16 cellular contexts compared by ENCODE assay signal in genomic region chr16:12141073-12141472, GRCh38.
DNase-seq lines count a peak whose midpoint lies in the region; ATAC-seq, FAIRE-seq and TF ChIP-seq lines count a peak whose summit lies in the region.
"Had no signal": no experiment of that assay in that cellular context is flagged by ENCODE, and none has a peak within 500 bp of the region (broad histone marks: within the 10 kb centered on the region; RNA-seq: fewer than 3 reads in every experiment).

No MANE protein-coding gene starts in this region.

- H3K36me3 Mint-ChIP-seq in activated CD4-positive, alpha-beta T cell treated with anti-CD3 and anti-CD28 coated beads for 36 hours (ENCODE audit: low read depth), result peaks cover 7% of the 10 kb centered on the region

- CTCF ChIA-PET in activated CD4-positive, alpha-beta T cell treated with anti-CD3 and anti-CD28 coated beads for 36 hours (lab: Charles Lee), result no interaction called here
- CTCF ChIA-PET in HepG2 (lab: Yijun Ruan, JAX; ENCODE audit: low intra/inter-chr PET ratio, low total read pairs), result no interaction called here

- H3K27ac ChIP-seq in HepG2 (ENCODE audit: extremely low read length, insufficient read depth, low read length) (no peak overlapping the region), right lobe of liver (no peak overlapping the region), subcutaneous abdominal adipose tissue (ENCODE audit: low read depth, low read length) (peak overlapping the region; percentile 6)
- H3K27ac ChIP-seq: 22Rv1; BLaER1 treated with 17β-estradiol and CSF1 and Interleukin-3, amounts not matched to agents 10 nM and 100 nM; PC-9 had no signal

- H3K9me3 Mint-ChIP-seq in activated CD4-positive, alpha-beta T cell treated with anti-CD3 and anti-CD28 coated beads for 36 hours (ENCODE audit: low read depth), result no peaks in the 10 kb centered on the region

- intact Hi-C loops in activated CD4-positive, alpha-beta T cell treated with anti-CD3 and anti-CD28 coated beads for 36 hours (cut with DNase I, micrococcal nuclease), result no loop called here
- intact Hi-C loops in HepG2 (cut with micrococcal nuclease; ENCODE audit: unreplicated experiment), result no loop called here
- intact Hi-C loops in right lobe of liver (cut with DNase I), result no loop called here

- peak; percentile 75 for ATAC-seq in activated CD4-positive, alpha-beta T cell treated with anti-CD3 and anti-CD28 coated beads for 36 hours
- ATAC-seq in HepG2 (no peak), right lobe of liver (no peak), esophagus mucosa (peak; percentile 65), HG03457 (IDR thresholded peaks at IDR 0.05; ENCODE audit: unreplicated experiment) (no peak)

- H3K4me2 ChIP-seq in HepG2 (ENCODE audit: low read depth, low read length), result no peak overlapping the region
- H3K4me2 ChIP-seq: BLaER1 treated with 17β-estradiol and CSF1 and Interleukin-3, amounts not matched to agents 10 nM and 100 nM; PC-9 had no signal

- FAIRE-seq in HepG2 (lab: Jason Lieb, UNC), result peak; percentile 42
- FAIRE-seq: H1 had no signal

- H2AFZ ChIP-seq in HepG2 (ENCODE audit: low read length), result no peak overlapping the region
- H2AFZ ChIP-seq: PC-9 had no signal

- WGBS in HepG2 (ENCODE audit: low lambda C conversion rate), result 87% methylated on average over 4 of the region's 4 CpGs
- WGBS in right lobe of liver (ENCODE audit: insufficient coverage, low coverage, low lambda C conversion rate, missing lambda C conversion rate), result 61% methylated on average over 4 of the region's 4 CpGs

- POLR2A ChIA-PET in activated CD4-positive, alpha-beta T cell treated with anti-CD3 and anti-CD28 coated beads for 36 hours (lab: Charles Lee), result no interaction called here
- POLR2A ChIA-PET in HepG2 (lab: Yijun Ruan, JAX), result no interaction called here

- H3K4me1 ChIP-seq in HepG2 (ENCODE audit: insufficient read depth, low read length) (peaks cover 27% of the 10 kb centered on the region), right lobe of liver (peaks cover 0 to 10% (median 0%) of the 10 kb centered on the region in 4 donors), subcutaneous abdominal adipose tissue (ENCODE audit: control insufficient read depth in 5 of 5, insufficient read depth in 5 of 5, low read length in 5 of 5) (peaks cover 0 to 6% (median 0%) of the 10 kb centered on the region in 5 donors)

- H3K4me3 ChIP-seq in HepG2 (replicated peaks in 1 of 3; ENCODE audit: insufficient read depth in 1 of 3, low read depth in 2 of 3, low read length in 3 of 3), result no peak overlapping the region
- H3K4me3 ChIP-seq in right lobe of liver, result no peak overlapping the region
- H3K4me3 ChIP-seq in subcutaneous abdominal adipose tissue (ENCODE audit: low read depth in 1 of 5, low read length in 5 of 5), result no peak overlapping the region
- H3K4me3 ChIP-seq: BLaER1 treated with 17β-estradiol and CSF1 and Interleukin-3, amounts not matched to agents 10 nM and 100 nM; PC-9 had no signal

- TF ChIP-seq POLR2A in HepG2 (IDR thresholded peaks at IDR 0.05; ENCODE audit: insufficient read depth in 1 of 2, low read depth in 2 of 2, low read length in 2 of 2), result no peak
- TF ChIP-seq POLR2A in right lobe of liver (IDR thresholded peaks at IDR 0.05), result no peak

- in situ Hi-C loops in HepG2 (cut with HindIII; ENCODE audit: extremely low pct_ligation_motif_present, low pct_unique_long_range_greater_than_20kb), result no loop called here

- H3K27ac Mint-ChIP-seq in activated CD4-positive, alpha-beta T cell treated with anti-CD3 and anti-CD28 coated beads for 36 hours, result no peak overlapping the region

- TF ChIP-seq CTCF in HepG2 (CRISPR knock-in tag; IDR thresholded peaks at IDR 0.05) (no peak), right lobe of liver (IDR thresholded peaks at IDR 0.05) (no peak)

- H3K36me3 ChIP-seq in HepG2 (replicated peaks in 1 of 2; ENCODE audit: control insufficient read depth in 1 of 2, insufficient read depth in 2 of 2, low read length in 2 of 2), result no peaks in the 10 kb centered on the region
- no peaks in the 10 kb centered on the region for H3K36me3 ChIP-seq in right lobe of liver
- H3K36me3 ChIP-seq in subcutaneous abdominal adipose tissue (ENCODE audit: control insufficient read depth in 5 of 5, insufficient read depth in 5 of 5, low read length in 5 of 5), result peaks cover 0 to 32% (median 12%) of the 10 kb centered on the region in 5 donors

- no peak overlapping the region for H3K4me3 Mint-ChIP-seq in activated CD4-positive, alpha-beta T cell treated with anti-CD3 and anti-CD28 coated beads for 36 hours

- H3K9me3 ChIP-seq in HepG2 (ENCODE audit: low read length) (no peaks in the 10 kb centered on the region), right lobe of liver (no peaks in the 10 kb centered on the region), subcutaneous abdominal adipose tissue (ENCODE audit: control insufficient read depth in 5 of 5, low read length in 5 of 5) (no peaks in the 10 kb centered on the region)

- no peaks in the 10 kb centered on the region for H3K27me3 Mint-ChIP-seq in activated CD4-positive, alpha-beta T cell treated with anti-CD3 and anti-CD28 coated beads for 36 hours

- peaks cover 8% of the 10 kb centered on the region for H3K4me1 Mint-ChIP-seq in activated CD4-positive, alpha-beta T cell treated with anti-CD3 and anti-CD28 coated beads for 36 hours

- no peak for TF ChIP-seq RAD21 in HepG2 (CRISPR knock-in tag; IDR thresholded peaks at IDR 0.05)

- peak; percentile 34 for DNase-seq in activated CD4-positive, alpha-beta T cell treated with anti-CD3 and anti-CD28 coated beads for 36 hours
- no peak for DNase-seq in activated CD4-positive, alpha-beta T cell treated with anti-CD3 and anti-CD28 coated beads for 4 hours
- DNase-seq in HepG2 (ENCODE audit: low spot score) (no peak), right lobe of liver (no peak), NCI-H82 (lab: John Stamatoyannopoulos, UW) (no peak)
- DNase-seq: MM.1S, NCI-H1105, NCI-H187, NCI-H69, PC-9 had no signal

- no TSS peak for BruUV-seq in HepG2 (replicated peaks; lab: Mats Ljungman, UMichigan)

- H4K20me1 ChIP-seq in HepG2 (ENCODE audit: insufficient read depth, low read length), result no peaks in the 10 kb centered on the region

- no peaks in the 10 kb centered on the region for H3K79me2 ChIP-seq in HepG2 (ENCODE audit: insufficient read depth, low read length)

- TF ChIP-seq EP300 in HepG2 (IDR thresholded peaks at IDR 0.05; ENCODE audit: low read depth in 2 of 2, low read length in 2 of 2), result no peak
- no peak for TF ChIP-seq EP300 in HepG2 (CRISPR knock-in tag; IDR thresholded peaks at IDR 0.05; ENCODE audit: borderline replicate concordance)

- H3K9ac ChIP-seq in HepG2 (ENCODE audit: insufficient read depth, low read depth, low read length) (no peak overlapping the region), subcutaneous abdominal adipose tissue (ENCODE audit: low read length in 5 of 5) (no peak overlapping the region)
- H3K9ac ChIP-seq: BLaER1 treated with 17β-estradiol and CSF1 and Interleukin-3, amounts not matched to agents 10 nM and 100 nM had no signal

- H3K27me3 ChIP-seq in HepG2 (ENCODE audit: control insufficient read depth in 1 of 2, insufficient read depth in 2 of 2, low read length in 2 of 2), result no peaks in the 10 kb centered on the region
- no peaks in the 10 kb centered on the region for H3K27me3 ChIP-seq in right lobe of liver
- no peaks in the 10 kb centered on the region for H3K27me3 ChIP-seq in subcutaneous abdominal adipose tissue (ENCODE audit: control insufficient read depth in 5 of 5, insufficient read depth in 4 of 5, low read length in 5 of 5)
- H3K27me3 ChIP-seq: BLaER1 treated with 17β-estradiol and CSF1 and Interleukin-3, amounts not matched to agents 10 nM and 100 nM had no signal

TF ChIP-seq in HepG2, 621 proteins besides CTCF, POLR2A, EP300 and RAD21:
- no peak for TF ChIP-seq ZNF891 (CRISPR knock-in tag; IDR thresholded peaks at IDR 0.05)
- TF ChIP-seq NFIB (CRISPR knock-in tag; IDR thresholded peaks at IDR 0.05; ENCODE audit: borderline replicate concordance), result 0 out of 2 replicates have a peak, but pooled peaks have one; percentile 29
- TF ChIP-seq CSRNP1 (CRISPR knock-in tag; IDR thresholded peaks at IDR 0.05), result 0 out of 2 replicates have a peak, but pooled peaks have one; percentile 16

Comparison
In these comparisons a context has a peak if more than half of its experiments do, and no peak if none do; other contexts are left out.
1. ATAC-seq: peak in activated CD4-positive, alpha-beta T cell treated with anti-CD3 and anti-CD28 coated beads for 36 hours (single experiment) and esophagus mucosa (single experiment); none in HepG2 (single experiment), right lobe of liver (0 of 4) and HG03457 (single experiment).